Comparison of ENCODE assay signal across 8 cellular contexts in the genomic region with DNA sequence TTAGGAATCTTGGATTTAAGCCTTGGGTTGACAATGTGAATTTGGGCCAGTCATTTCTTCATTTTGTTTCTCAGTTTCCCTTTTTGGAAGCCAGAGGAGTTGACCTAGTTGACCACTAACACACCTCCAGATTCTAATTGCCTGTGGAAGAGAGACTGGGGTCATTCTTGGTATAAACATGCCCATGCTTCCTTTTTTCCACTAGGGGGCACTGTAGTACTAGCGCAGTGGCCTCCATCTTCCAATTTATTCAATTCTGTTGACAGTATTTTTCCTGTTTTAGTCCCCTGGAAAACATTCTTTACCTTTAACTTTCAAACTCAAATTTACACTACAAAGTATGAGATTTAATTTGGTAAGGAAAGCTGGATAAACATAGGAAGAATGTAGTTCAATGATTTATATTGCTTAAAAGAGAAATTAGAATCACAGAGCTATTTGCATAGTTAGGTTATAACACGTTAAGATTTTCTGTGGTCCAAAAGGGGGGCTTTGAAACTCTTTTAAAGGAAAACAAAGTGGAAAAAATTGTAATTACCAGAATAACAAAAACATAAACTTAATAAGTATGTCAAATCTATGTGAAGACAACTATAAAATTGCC. TPM values are rescaled to one million over a fixed set of nuclear protein-coding genes. Genes with fewer than 3 reads are reported as not detected.
DNase-seq lines count a peak whose midpoint lies in the region; ATAC-seq and TF ChIP-seq lines count a peak whose summit lies in the region.

No MANE protein-coding gene starts in this region.

- intact Hi-C loops in prostate gland (cut with DNase I) = loop anchor here (2.0 to 10.0 kb wide), 5 partner anchors 77 to 422 kb away; partner anchors contain the start of gene HNRNPA3

- H3K4me1 ChIP-seq in prostate gland (replicated peaks) = no peaks in the 10 kb centered on the region

- H3K27me3 ChIP-seq in prostate gland (replicated peaks; ENCODE audit: insufficient read depth) = no peaks in the 10 kb centered on the region

- H3K4me3 ChIP-seq in prostate gland = no peak overlapping the region

- H3K36me3 ChIP-seq in prostate gland = no peaks in the 10 kb centered on the region

- DNase-seq in SHP77 (lab: John Stamatoyannopoulos, UW) (peak; percentile 15 to 16), SHP77 treated with DMSO at 0.1 percent for 48 hours (lab: John Stamatoyannopoulos, UW) (no peak), NCI-H2107 treated with DMSO at 0.1 percent for 48 hours (lab: John Stamatoyannopoulos, UW; ENCODE audit: unreplicated experiment) (peak; percentile 72), globus pallidus (ENCODE audit: low spot score) (peak; percentile 73), prostate gland (ENCODE audit: low spot score) (peak; percentile 22), NK-92 (lab: John Stamatoyannopoulos, UW; ENCODE audit: unreplicated experiment) (no peak)

- 33% methylated on average over 2 of the region's 2 CpGs for WGBS in prostate gland

- TF ChIP-seq POLR2A in prostate gland (IDR thresholded peaks at IDR 0.05) = no peak

- no peaks in the 10 kb centered on the region for H3K9me3 ChIP-seq in prostate gland

- TF ChIP-seq CTCF in VCaP (conservative IDR thresholded peaks at IDR 0.05) (peak; percentile 95), prostate gland (IDR thresholded peaks at IDR 0.05) (peak; percentile 69 to 97 (median 91))

- peak; percentile 53 for ATAC-seq in GM21825 (IDR thresholded peaks at IDR 0.05; ENCODE audit: unreplicated experiment)

- H3K27ac ChIP-seq in VCaP = no peak overlapping the region
- H3K27ac ChIP-seq in prostate gland = no peak overlapping the region

RNA-seq across cellular contexts. Expression of gene AGPS, which starts 57.5 kb away (rescaled TPM):
- total RNA-seq in prostate gland = 10 to 100 TPM; 17.2 to 50.3 TPM

Comparison
In these comparisons a context has a peak if more than half of its experiments do, and no peak if none do; other contexts are left out.
1. DNase-seq: peak in SHP77 (2 of 2), NCI-H2107 treated with DMSO at 0.1 percent for 48 hours (single experiment), globus pallidus (single experiment) and prostate gland (single experiment); none in SHP77 treated with DMSO at 0.1 percent for 48 hours (single experiment) and NK-92 (single experiment).